9 cellular contexts compared by ENCODE assay signal in the genomic region with DNA sequence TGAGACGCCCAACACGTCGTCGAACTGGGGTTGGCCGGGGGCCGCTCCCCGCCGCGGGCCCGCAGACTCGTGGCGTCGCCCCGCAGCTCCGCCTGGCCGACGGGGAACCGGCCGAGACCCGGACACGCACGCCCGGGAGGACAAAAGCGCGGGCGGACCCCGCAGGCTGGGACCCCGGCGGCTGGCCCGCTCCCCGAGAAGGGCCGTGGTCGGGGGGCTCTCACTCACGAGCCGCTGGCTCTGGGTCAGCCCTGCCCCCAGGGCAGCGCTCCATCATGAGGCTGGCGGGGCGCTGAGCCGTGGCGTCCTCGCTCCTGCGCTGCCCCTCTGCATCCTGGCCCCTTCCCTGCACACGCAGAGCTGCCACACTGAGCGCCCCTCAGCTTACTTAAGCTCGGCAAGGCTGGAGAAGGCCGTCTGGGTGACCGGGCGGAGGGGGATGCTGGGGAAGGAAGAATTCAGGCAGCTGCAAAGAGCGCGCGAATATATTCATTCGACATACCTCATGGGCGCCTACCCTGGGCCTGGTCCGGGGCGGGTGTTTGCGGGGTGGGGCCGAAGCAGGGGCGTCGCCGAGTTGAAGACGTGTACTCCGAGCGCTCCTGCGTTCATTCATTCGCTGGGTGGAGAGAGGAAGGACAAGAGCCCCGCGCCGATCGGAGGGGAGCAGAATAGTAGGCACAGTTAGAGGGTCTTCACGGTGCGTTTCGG. TPM values are rescaled to one million over a fixed set of nuclear protein-coding genes. Genes with fewer than 3 reads are reported as not detected.
DNase-seq lines count a peak whose midpoint lies in the region; ATAC-seq and TF ChIP-seq lines count a peak whose summit lies in the region.
"Had no signal": no experiment of that assay in that cellular context is flagged by ENCODE, and none has a peak within 500 bp of the region (broad histone marks: within the 10 kb centered on the region; RNA-seq: fewer than 3 reads in every experiment).

No MANE protein-coding gene starts in this region.

- H3K36me3 Mint-ChIP-seq in activated naive CD8-positive, alpha-beta T cell treated with anti-CD3 and anti-CD28 coated beads, Interleukin-2, amount 10 ng/mL, durations not matched to agents 7 days and 5 days = no peaks in the 10 kb centered on the region

- peaks cover 45% of the 10 kb centered on the region for H3F3A ChIP-seq in smooth muscle cell (ENCODE audit: low read depth)

- peak overlapping the region; percentile 98 for H2AFZ ChIP-seq in smooth muscle cell (ENCODE audit: low read depth)

- no peak for TF ChIP-seq CTCF in smooth muscle cell (IDR thresholded peaks at IDR 0.05; ENCODE audit: borderline replicate concordance, insufficient read depth, poor library complexity, severe bottlenecking)

- peaks cover 9% of the 10 kb centered on the region for H3K4me1 ChIP-seq in smooth muscle cell (ENCODE audit: low read depth)

- H3K4me3 ChIP-seq in iPS-18c (ENCODE audit: insufficient read depth, low read depth, low read length) (peak overlapping the region; percentile 75), smooth muscle cell (peak overlapping the region; percentile 75)

- H3K9ac ChIP-seq in smooth muscle cell (ENCODE audit: low read depth) = peak overlapping the region; percentile 85

- POLR2A ChIA-PET in activated naive CD8-positive, alpha-beta T cell treated with anti-CD3 and anti-CD28 coated beads, Interleukin-2, amount 10 ng/mL, durations not matched to agents 7 days and 5 days (lab: Charles Lee) = no interaction called here

- peak overlapping the region; percentile 58 for H3K27ac ChIP-seq in smooth muscle cell (ENCODE audit: low read depth)

- no peaks in the 10 kb centered on the region for H3K9me3 Mint-ChIP-seq in activated naive CD8-positive, alpha-beta T cell treated with anti-CD3 and anti-CD28 coated beads, Interleukin-2, amount 10 ng/mL, durations not matched to agents 7 days and 5 days

- ATAC-seq in HG02571 (IDR thresholded peaks at IDR 0.05; ENCODE audit: unreplicated experiment) (peak; percentile 19), GM18520 (IDR thresholded peaks at IDR 0.05; ENCODE audit: unreplicated experiment) (no peak)
- peak; percentile 52 for ATAC-seq in activated naive CD8-positive, alpha-beta T cell treated with anti-CD3 and anti-CD28 coated beads, Interleukin-2, amount 10 ng/mL, durations not matched to agents 7 days and 5 days (ENCODE audit: low read depth)

- no peaks in the 10 kb centered on the region for H3K36me3 ChIP-seq in smooth muscle cell (ENCODE audit: low read depth)

- no peaks in the 10 kb centered on the region for H3K27me3 ChIP-seq in smooth muscle cell (ENCODE audit: low read depth)

- peak overlapping the region; percentile 75 for H3K4me3 Mint-ChIP-seq in activated naive CD8-positive, alpha-beta T cell treated with anti-CD3 and anti-CD28 coated beads, Interleukin-2, amount 10 ng/mL, durations not matched to agents 7 days and 5 days

- H3K4me1 Mint-ChIP-seq in activated naive CD8-positive, alpha-beta T cell treated with anti-CD3 and anti-CD28 coated beads, Interleukin-2, amount 10 ng/mL, durations not matched to agents 7 days and 5 days = peaks cover 6% of the 10 kb centered on the region

- H3K79me2 ChIP-seq in smooth muscle cell (ENCODE audit: low read depth) = no peaks in the 10 kb centered on the region

- peak overlapping the region; percentile 96 for H3K4me2 ChIP-seq in smooth muscle cell

- H3K9me3 ChIP-seq in iPS-18c (ENCODE audit: control insufficient read depth, insufficient read depth, low read length) (no peaks in the 10 kb centered on the region), smooth muscle cell (replicated peaks; ENCODE audit: low read depth) (no peaks in the 10 kb centered on the region)

- H3K27ac Mint-ChIP-seq in activated naive CD8-positive, alpha-beta T cell treated with anti-CD3 and anti-CD28 coated beads, Interleukin-2, amount 10 ng/mL, durations not matched to agents 7 days and 5 days = no peak overlapping the region

- 2% methylated on average over 67 of the region's 72 CpGs for WGBS in smooth muscle cell (ENCODE audit: low lambda C conversion rate)

- no peaks in the 10 kb centered on the region for H4K20me1 ChIP-seq in smooth muscle cell (ENCODE audit: low read depth)

- H3K27me3 Mint-ChIP-seq in activated naive CD8-positive, alpha-beta T cell treated with anti-CD3 and anti-CD28 coated beads, Interleukin-2, amount 10 ng/mL, durations not matched to agents 7 days and 5 days = peaks cover 35% of the 10 kb centered on the region

- DNase-seq in DMS53 (lab: John Stamatoyannopoulos, UW) (peak; percentile 68), smooth muscle cell (lab: John Stamatoyannopoulos, UW; ENCODE audit: unreplicated experiment) (no peak), GOT3 (lab: John Stamatoyannopoulos, UW) (no peak), DMS 273 treated with DMSO at 0.1 percent for 48 hours (lab: John Stamatoyannopoulos, UW) (no peak)
- DNase-seq in activated naive CD8-positive, alpha-beta T cell treated with anti-CD3 and anti-CD28 coated beads, Interleukin-2, amount 10 ng/mL, durations not matched to agents 7 days and 5 days = no peak

RNA-seq across cellular contexts. Expression of a gene that starts 0.6 kb away (rescaled TPM):
- total RNA-seq in activated naive CD8-positive, alpha-beta T cell treated with anti-CD3 and anti-CD28 coated beads, Interleukin-2, amount 10 ng/mL, durations not matched to agents 7 days and 5 days = 1 to 10 TPM; 1.4 to 1.6 TPM
- 32.4 and 45.2 TPM in 2 replicates for total RNA-seq in smooth muscle cell
- polyA plus RNA-seq in smooth muscle cell = 45.1 and 48.1 TPM in 2 replicates

RNA-seq across cellular contexts. Expression of a gene that starts 32.4 kb away (rescaled TPM):
- not detected for total RNA-seq in activated naive CD8-positive, alpha-beta T cell treated with anti-CD3 and anti-CD28 coated beads, Interleukin-2, amount 10 ng/mL, durations not matched to agents 7 days and 5 days
- total RNA-seq in smooth muscle cell = 0.13 and 1.7 TPM in 2 replicates
- polyA plus RNA-seq in smooth muscle cell = 0.26 and 1.6 TPM in 2 replicates
- total RNA-seq: lung microvascular endothelial cell had no signal

Comparison
In these comparisons a context has a peak if more than half of its experiments do, and no peak if none do; other contexts are left out.
1. RNA of a gene that starts 0.6 kb away (total RNA-seq): 32.4 to 45.2 TPM in smooth muscle cell; 1.4 to 1.6 TPM in activated naive CD8-positive, alpha-beta T cell treated with anti-CD3 and anti-CD28 coated beads, Interleukin-2, amount 10 ng/mL, durations not matched to agents 7 days and 5 days; every median in the first group is over 10 times any median in the second.